ENCODE assay signal across 8 cellular contexts in the genomic region with DNA sequence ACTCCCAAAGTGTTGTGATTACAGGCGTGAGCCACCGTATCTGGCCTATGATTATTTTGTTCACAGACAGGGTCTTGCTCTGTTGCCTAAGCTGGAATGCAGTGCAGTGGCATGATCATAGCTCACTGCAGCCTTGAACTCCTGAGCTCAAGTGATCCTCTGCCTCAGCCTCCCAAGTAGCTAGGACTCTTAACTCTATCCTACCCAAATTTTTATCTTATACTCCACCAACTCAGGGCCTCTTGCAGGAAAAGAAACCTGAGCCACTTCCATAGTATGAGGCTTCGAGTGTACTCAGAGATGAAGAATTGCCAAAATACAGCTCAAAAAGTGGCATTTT. TPM values are rescaled to one million over a fixed set of nuclear protein-coding genes. Genes with fewer than 3 reads are reported as not detected.
DNase-seq lines count a peak whose midpoint lies in the region; ATAC-seq and TF ChIP-seq lines count a peak whose summit lies in the region.

No MANE protein-coding gene starts in this region.

- DNase-seq in heart right ventricle = no peak
- DNase-seq in cardiac septum (ENCODE audit: low spot score) = no peak
- DNase-seq in brain microvascular endothelial cell = no peak
- no peak for DNase-seq in vagina (ENCODE audit: extremely low spot score in 2 of 2)
- no peak for DNase-seq in left colon
- DNase-seq in NK-92 (lab: John Stamatoyannopoulos, UW; ENCODE audit: unreplicated experiment) = no peak

- intact Hi-C loops in heart right ventricle (cut with DNase I) (loop anchor here in 5 of 10 donors (2.0 to 10.0 kb wide), 4 partner anchors 48 to 55 kb away; no protein-coding TSS in a partner anchor), cardiac septum (cut with DNase I) (loop anchor here (5.0 kb wide), 1 partner anchor 145 kb away; no protein-coding TSS in a partner anchor), vagina (cut with DNase I) (no loop called here), left colon (cut with DNase I, micrococcal nuclease) (no loop called here)

- H3K27ac ChIP-seq in heart right ventricle (peak overlapping the region in 7 of 10 donors; percentile 72 to 92 (median 89)), brain microvascular endothelial cell (no peak overlapping the region), mesodermal cell (ENCODE audit: low read depth, low read length, severe bottlenecking) (peak overlapping the region; percentile 90), vagina (peak overlapping the region; percentile 83)

- peak overlapping the region in 9 of 10 donors; percentile 55 to 91 (median 81) for H3K4me3 ChIP-seq in heart right ventricle
- H3K4me3 ChIP-seq in brain microvascular endothelial cell (ENCODE audit: low read depth, low read length) = peak overlapping the region; percentile 87
- peak overlapping the region; percentile 80 for H3K4me3 ChIP-seq in mesodermal cell (ENCODE audit: extremely low read depth, insufficient read depth, low read length, poor library complexity, severe bottlenecking)
- H3K4me3 ChIP-seq in vagina = peak overlapping the region; percentile 86 to 93

- H3K27me3 ChIP-seq in heart right ventricle (no peaks in the 10 kb centered on the region), brain microvascular endothelial cell (replicated peaks) (no peaks in the 10 kb centered on the region), vagina (no peaks in the 10 kb centered on the region)

- no peak for ATAC-seq in heart right ventricle
- ATAC-seq in left colon = no peak
- no peak for ATAC-seq in GM21717 (IDR thresholded peaks at IDR 0.05; ENCODE audit: unreplicated experiment)

- H3K4me1 ChIP-seq in heart right ventricle (peaks cover 4 to 37% (median 18%) of the 10 kb centered on the region in 9 donors), mesodermal cell (ENCODE audit: control insufficient read depth, insufficient read depth, low read length, poor library complexity, severe bottlenecking) (peaks cover 10% of the 10 kb centered on the region), vagina (peaks cover 27% of the 10 kb centered on the region)

- in situ Hi-C loops in brain microvascular endothelial cell (cut with HindIII; ENCODE audit: low pct_ligation_motif_present, low sequenced_read_pairs) = no loop called here

- H3K9me3 ChIP-seq in heart right ventricle (no peaks in the 10 kb centered on the region), mesodermal cell (ENCODE audit: control insufficient read depth, low read length) (no peaks in the 10 kb centered on the region), vagina (no peaks in the 10 kb centered on the region)

- no peak for TF ChIP-seq POLR2A in vagina (IDR thresholded peaks at IDR 0.05)

- H3K36me3 ChIP-seq in heart right ventricle = peaks cover 0 to 67% (median 14%) of the 10 kb centered on the region in 9 donors
- peaks cover 15% of the 10 kb centered on the region for H3K36me3 ChIP-seq in brain microvascular endothelial cell (replicated peaks)
- H3K36me3 ChIP-seq in mesodermal cell (ENCODE audit: control insufficient read depth, insufficient read depth, low read length) = peaks cover 70% of the 10 kb centered on the region
- peaks cover 0 to 18% of the 10 kb centered on the region in 2 donors for H3K36me3 ChIP-seq in vagina

- WGBS in heart right ventricle, 2 donors = 74 to 79% methylated on average over 3 of the region's 3 CpGs
- 93 to 96% methylated on average over 2 to 3 of the region's 3 CpGs for WGBS in mesodermal cell (ENCODE audit: insufficient coverage in 2 of 2), 2 experiments

- TF ChIP-seq CTCF in heart right ventricle (IDR thresholded peaks at IDR 0.05) = no peak
- no peak for TF ChIP-seq CTCF in brain microvascular endothelial cell (IDR thresholded peaks at IDR 0.05; ENCODE audit: low read depth, low read length, missing control alignments)
- TF ChIP-seq CTCF in vagina (IDR thresholded peaks at IDR 0.05) = no peak

RNA-seq across cellular contexts. Expression of a gene that starts 0.8 kb away (rescaled TPM):
- total RNA-seq in heart right ventricle (10 to 100 TPM; 27.7 to 50.7 (median 43.8) TPM), cardiac septum (41.3 TPM), vagina (27.7 TPM), left colon (10 to 100 TPM; 31.0 to 51.3 TPM)
- polyA plus RNA-seq in heart right ventricle = 10 to 100 TPM; 38.5 to 41.3 TPM
- polyA plus RNA-seq in mesodermal cell (2013, experiment 1 of 2) = 52.1 TPM
- polyA plus RNA-seq in mesodermal cell (2013, experiment 2 of 2) = 52.6 TPM

RNA-seq across cellular contexts. Expression of a gene that starts 1.1 kb away (rescaled TPM):
- total RNA-seq in heart right ventricle (10 to 100 TPM in 3 of 10 donors, 1 to 10 TPM in 7; 7.9 to 12.0 (median 9.2) TPM), cardiac septum (12.4 TPM), vagina (24.1 TPM), left colon (10 to 100 TPM; 23.1 to 47.2 TPM)
- polyA plus RNA-seq in heart right ventricle = 10 to 100 TPM; 11.2 to 18.1 TPM
- 47.0 TPM for polyA plus RNA-seq in mesodermal cell (2013, experiment 1 of 2)
- polyA plus RNA-seq in mesodermal cell (2013, experiment 2 of 2) = 39.4 TPM
